In the genomic region with DNA sequence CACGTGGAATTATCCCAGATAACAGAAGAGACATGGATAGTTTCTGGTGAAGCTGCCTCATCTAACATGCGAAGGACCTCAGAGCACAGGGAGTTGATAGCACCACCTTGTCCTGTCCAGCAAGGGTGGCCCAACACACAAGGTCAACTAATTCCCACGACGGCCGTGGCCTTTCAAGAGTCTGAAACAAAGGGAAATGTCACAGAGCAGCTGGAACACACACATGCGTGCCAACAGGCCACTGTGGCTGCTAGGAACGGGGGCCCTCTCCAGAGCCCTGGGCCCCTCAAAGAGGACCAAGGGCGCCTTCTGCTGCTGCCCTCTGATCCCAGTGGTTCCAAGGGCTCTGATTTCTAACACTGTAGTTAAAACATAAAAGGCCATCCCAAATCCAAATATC, we compare ENCODE assay signal across 25 cellular contexts. TPM values are rescaled to one million over a fixed set of nuclear protein-coding genes. Genes with fewer than 3 reads are reported as not detected.
A peak's percentile ranks its signal among the peaks of the same experiment; 100 is the strongest.
DNase-seq lines count a peak whose midpoint lies in the region; ATAC-seq and TF ChIP-seq lines count a peak whose summit lies in the region.
"Had no signal": no experiment of that assay in that cellular context is flagged by ENCODE, and none has a peak within 500 bp of the region (broad histone marks: within the 10 kb centered on the region; RNA-seq: fewer than 3 reads in every experiment).

No MANE protein-coding gene starts in this region.

- H3K27me3 ChIP-seq in dorsolateral prefrontal cortex (no peaks in the 10 kb centered on the region), osteoblast (ENCODE audit: insufficient read depth, low read length) (no peaks in the 10 kb centered on the region)
- H3K27me3 ChIP-seq: BLaER1 treated with 17β-estradiol and CSF1 and Interleukin-3, amounts not matched to agents 10 nM and 100 nM; SJSA1 had no signal

- H3K4me1 ChIP-seq in osteoblast (ENCODE audit: insufficient read depth, low read length) = no peaks in the 10 kb centered on the region

- H3K9me3 ChIP-seq in T-helper 17 cell (ENCODE audit: control insufficient read depth, low read length, poor library complexity, severe bottlenecking) (no peaks in the 10 kb centered on the region), osteoblast (ENCODE audit: low read depth, low read length) (no peaks in the 10 kb centered on the region)
- H3K9me3 ChIP-seq: BLaER1 treated with 17β-estradiol and CSF1 and Interleukin-3, amounts not matched to agents 10 nM and 100 nM; SJSA1 had no signal

- ATAC-seq in T-helper 17 cell = no peak
- ATAC-seq: HepG2, K562 had no signal

- TF ChIP-seq CTCF in dorsolateral prefrontal cortex (IDR thresholded peaks at IDR 0.05 in 54 of 56, conservative IDR thresholded peaks at IDR 0.05 in 2 of 56; ENCODE audit: low read depth in 1 of 56, partially characterized antibody in 56 of 56) (no peak), osteoblast (IDR thresholded peaks at IDR 0.05; ENCODE audit: extremely low read depth, low read depth, low read length) (no peak)

- H3K36me3 ChIP-seq in osteoblast (ENCODE audit: insufficient read depth, low read length) = no peaks in the 10 kb centered on the region
- H3K36me3 ChIP-seq: SJSA1 had no signal

- peak overlapping the region; percentile 88 for H3K27ac Mint-ChIP-seq in activated T-cell treated with anti-CD3 and anti-CD28 coated beads, Interleukin-2, amount 50 U/mL, for 24 hours
- peak overlapping the region; percentile 69 for H3K27ac Mint-ChIP-seq in T-helper 17 cell
- H3K27ac Mint-ChIP-seq: CD4-positive, alpha-beta T cell had no signal

- H3K4me2 ChIP-seq in osteoblast (ENCODE audit: insufficient read depth, low read length) = no peak overlapping the region
- H3K4me2 ChIP-seq: BLaER1 treated with 17β-estradiol and CSF1 and Interleukin-3, amounts not matched to agents 10 nM and 100 nM; PC-9 had no signal

- H3K36me3 Mint-ChIP-seq in activated T-cell treated with anti-CD3 and anti-CD28 coated beads, Interleukin-2, amount 50 U/mL, for 24 hours (ENCODE audit: low read depth) = peaks cover 15% of the 10 kb centered on the region
- no peaks in the 10 kb centered on the region for H3K36me3 Mint-ChIP-seq in T-helper 17 cell (ENCODE audit: low read depth)

- no peak for DNase-seq in activated T-cell treated with anti-CD3 and anti-CD28 coated beads, Interleukin-2, amount 50 U/mL, for 24 hours
- DNase-seq in activated T-cell treated with anti-CD3 and anti-CD28 coated beads for 4 hours (no peak), T-helper 17 cell (no peak), dorsolateral prefrontal cortex (peak in 1 of 10 donors; percentile 20), osteoblast (ENCODE audit: insufficient read length, low spot score, missing footprints) (peak; percentile 11), head of caudate nucleus (no peak), Ammon's horn (ENCODE audit: low spot score) (no peak), RPMI8226 (no peak)
- DNase-seq: CD4-positive, alpha-beta T cell; DMS53; GM23248; MV-4-11; NCI-H1105; NCI-H1436 treated with DMSO at 0.1 percent for 48 hours; NCI-H187 treated with DMSO at 0.1 percent for 48 hours; NCI-H2171 treated with DMSO at 0.1 percent for 48 hours; NCI-H345; NCI-H524; NCI-H748 treated with DMSO at 0.1 percent for 48 hours; PC-9; Right ventricle myocardium superior had no signal

- H2AFZ ChIP-seq in osteoblast (ENCODE audit: low read length) = no peak overlapping the region
- H2AFZ ChIP-seq: GM23248, PC-9 had no signal

- H4K20me1 ChIP-seq in osteoblast (ENCODE audit: insufficient read depth, low read length) = no peaks in the 10 kb centered on the region

- H3K4me1 Mint-ChIP-seq in activated T-cell treated with anti-CD3 and anti-CD28 coated beads, Interleukin-2, amount 50 U/mL, for 24 hours (ENCODE audit: low read depth) = peaks cover 21% of the 10 kb centered on the region
- H3K4me1 Mint-ChIP-seq in T-helper 17 cell = peaks cover 14% of the 10 kb centered on the region

- intact Hi-C loops in dorsolateral prefrontal cortex (cut with DNase I) = loop anchor here in 1 of 2 donors (5.0 kb wide), 1 partner anchor 183 kb away; no protein-coding TSS in a partner anchor
- intact Hi-C loops in head of caudate nucleus (cut with DNase I) = no loop called here

- H3K27me3 Mint-ChIP-seq in activated T-cell treated with anti-CD3 and anti-CD28 coated beads, Interleukin-2, amount 50 U/mL, for 24 hours = no peaks in the 10 kb centered on the region
- H3K27me3 Mint-ChIP-seq in T-helper 17 cell = no peaks in the 10 kb centered on the region
- H3K27me3 Mint-ChIP-seq: CD4-positive, alpha-beta T cell had no signal

- H3K27ac ChIP-seq in dorsolateral prefrontal cortex (peak overlapping the region in 32 of 59 donors; percentile 1 to 64 (median 42)), osteoblast (ENCODE audit: low read depth, low read length) (no peak overlapping the region)
- H3K27ac ChIP-seq: BLaER1 treated with 17β-estradiol and CSF1 and Interleukin-3, amounts not matched to agents 10 nM and 100 nM; GM23248; PC-9; SJSA1 had no signal

- H3K4me3 ChIP-seq in dorsolateral prefrontal cortex = no peak overlapping the region
- H3K4me3 ChIP-seq in osteoblast (ENCODE audit: insufficient read depth, low read length) = no peak overlapping the region
- H3K4me3 ChIP-seq: BLaER1 treated with 17β-estradiol and CSF1 and Interleukin-3, amounts not matched to agents 10 nM and 100 nM; GM23248; K562; PC-9; SJSA1 had no signal

- no peaks in the 10 kb centered on the region for H3K9me3 Mint-ChIP-seq in activated T-cell treated with anti-CD3 and anti-CD28 coated beads, Interleukin-2, amount 50 U/mL, for 24 hours
- H3K9me3 Mint-ChIP-seq: CD4-positive, alpha-beta T cell had no signal

- no peaks in the 10 kb centered on the region for H3K79me2 ChIP-seq in osteoblast (ENCODE audit: insufficient read depth, low read length)

- no peak overlapping the region for H3K4me3 Mint-ChIP-seq in activated T-cell treated with anti-CD3 and anti-CD28 coated beads, Interleukin-2, amount 50 U/mL, for 24 hours
- H3K4me3 Mint-ChIP-seq in T-helper 17 cell = no peak overlapping the region
- H3K4me3 Mint-ChIP-seq: CD4-positive, alpha-beta T cell had no signal

RNA-seq across cellular contexts. Expression of gene SECISBP2, which starts 50.7 kb away (rescaled TPM):
- total RNA-seq in T-helper 17 cell (100 to 1,000 TPM; 106 to 115 TPM), dorsolateral prefrontal cortex (10 to 100 TPM; 37.7 to 76.2 (median 54.3) TPM), osteoblast (30.6 and 30.8 TPM in 2 replicates)

RNA-seq across cellular contexts. Expression of gene CKS2, which starts 58.0 kb away (rescaled TPM):
- total RNA-seq in T-helper 17 cell (10 to 100 TPM; 11.9 to 18.1 TPM), dorsolateral prefrontal cortex (10 to 100 TPM in 14 of 120 experiments, 1 to 10 TPM in 106; 2.1 to 21.1 (median 5.6) TPM), osteoblast (17.0 and 18.6 TPM in 2 replicates)
